In the genomic region with DNA sequence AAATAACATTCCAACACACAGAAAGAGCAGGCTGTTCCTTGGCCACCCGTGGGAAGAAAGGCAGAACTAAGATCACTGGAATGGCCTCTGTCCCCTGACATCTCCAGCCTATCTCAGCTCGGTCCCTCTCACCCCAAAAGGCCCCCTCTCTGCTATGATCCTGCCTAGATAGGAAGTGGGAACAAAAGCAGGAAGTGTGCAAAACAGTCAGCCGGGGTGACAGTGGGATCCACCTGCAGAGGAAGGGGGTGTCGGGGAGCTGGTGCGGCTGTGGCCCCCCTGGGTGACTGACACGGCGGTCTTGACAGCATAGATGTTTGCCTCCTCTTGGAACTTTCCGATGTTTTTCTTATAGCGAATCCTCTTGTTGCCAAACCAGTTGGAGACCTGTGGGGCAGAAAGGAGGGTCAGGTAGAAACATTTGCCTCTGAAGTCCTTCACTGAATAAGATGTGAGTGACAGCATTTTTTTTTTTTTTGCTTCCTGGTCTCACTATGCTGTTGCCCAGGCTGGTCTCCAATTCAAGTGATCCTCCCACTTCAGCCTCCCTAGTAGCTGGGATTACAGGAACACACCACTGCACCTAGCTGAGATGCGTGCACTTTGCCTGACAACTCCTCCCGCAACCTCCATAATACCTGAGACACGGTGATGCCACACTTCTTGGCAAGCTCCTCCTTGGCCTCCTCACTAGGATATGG, we compare ENCODE assay signal across 7 cellular contexts. TPM values are rescaled to one million over a fixed set of nuclear protein-coding genes. Genes with fewer than 3 reads are reported as not detected.
DNase-seq lines count a peak whose midpoint lies in the region; ATAC-seq and TF ChIP-seq lines count a peak whose summit lies in the region.
"Had no signal": no experiment of that assay in that cellular context is flagged by ENCODE, and none has a peak within 500 bp of the region (broad histone marks: within the 10 kb centered on the region; RNA-seq: fewer than 3 reads in every experiment).

No MANE protein-coding gene starts in this region.

- TF ChIP-seq CTCF in MCF 10A (IDR thresholded peaks at IDR 0.05; ENCODE audit: unreplicated experiment) (no peak), mammary epithelial cell (conservative IDR thresholded peaks at IDR 0.05 in 1 of 2, IDR thresholded peaks at IDR 0.05 in 1 of 2; ENCODE audit: extremely low read depth in 1 of 2, insufficient read depth in 1 of 2, low read depth in 1 of 2, low read length in 2 of 2) (no peak), glutamatergic neuron (IDR thresholded peaks at IDR 0.05; ENCODE audit: partially characterized antibody, unreplicated experiment) (no peak), tibial nerve (IDR thresholded peaks at IDR 0.05) (no peak)

- H3K27ac Mint-ChIP-seq in MCF 10A (ENCODE audit: low read depth, unreplicated experiment) (peak overlapping the region; percentile 7), glutamatergic neuron (ENCODE audit: unreplicated experiment) (peak overlapping the region; percentile 17)

- H3K27me3 Mint-ChIP-seq in MCF 10A (ENCODE audit: insufficient read depth, unreplicated experiment) (no peaks in the 10 kb centered on the region), glutamatergic neuron (ENCODE audit: unreplicated experiment) (peaks cover 9% of the 10 kb centered on the region)

- H3K36me3 ChIP-seq in mammary epithelial cell (ENCODE audit: insufficient read depth, low read length) = no peaks in the 10 kb centered on the region
- peaks cover 0 to 42% (median 18%) of the 10 kb centered on the region in 3 donors for H3K36me3 ChIP-seq in tibial nerve

- no peak overlapping the region for H3K9ac ChIP-seq in mammary epithelial cell (ENCODE audit: insufficient read depth, low read length)

- no peaks in the 10 kb centered on the region for H3K27me3 ChIP-seq in mammary epithelial cell (ENCODE audit: insufficient read depth, low read length)
- H3K27me3 ChIP-seq in tibial nerve = no peaks in the 10 kb centered on the region

- H4K20me1 ChIP-seq in mammary epithelial cell (ENCODE audit: insufficient read depth, low read length) = no peaks in the 10 kb centered on the region

- H3K9me3 Mint-ChIP-seq in MCF 10A (ENCODE audit: unreplicated experiment) = no peaks in the 10 kb centered on the region
- peaks cover 12% of the 10 kb centered on the region for H3K9me3 Mint-ChIP-seq in glutamatergic neuron (ENCODE audit: unreplicated experiment)

- no peak overlapping the region for H3K4me3 Mint-ChIP-seq in MCF 10A (ENCODE audit: unreplicated experiment)
- peak overlapping the region; percentile 38 for H3K4me3 Mint-ChIP-seq in glutamatergic neuron (ENCODE audit: unreplicated experiment)

- peaks cover 4% of the 10 kb centered on the region for H3K4me1 ChIP-seq in mammary epithelial cell (ENCODE audit: insufficient read depth, low read length)
- H3K4me1 ChIP-seq in tibial nerve = peaks cover 0 to 78% (median 39%) of the 10 kb centered on the region in 4 donors

- H3K36me3 Mint-ChIP-seq in MCF 10A (ENCODE audit: insufficient read depth, unreplicated experiment) (peaks cover 45% of the 10 kb centered on the region), glutamatergic neuron (ENCODE audit: unreplicated experiment) (no peaks in the 10 kb centered on the region)

- BruUV-seq in MCF 10A (replicated peaks; lab: Mats Ljungman, UMichigan) (no TSS peak), mammary epithelial cell (replicated peaks; lab: Mats Ljungman, UMichigan) (no TSS peak)

- 83% methylated on average over 10 of the region's 12 CpGs for WGBS in mammary epithelial cell (ENCODE audit: low coverage, missing lambda C conversion rate)
- 59 to 72% methylated on average over 12 of the region's 12 CpGs for WGBS in tibial nerve, 2 donors

- dilution Hi-C loops in mammary epithelial cell (cut with HindIII; ENCODE audit: low sequenced_read_pairs) = no loop called here

- TF ChIP-seq EP300 in tibial nerve (IDR thresholded peaks at IDR 0.05) = no peak

- no peak overlapping the region for H2AFZ ChIP-seq in mammary epithelial cell (ENCODE audit: low read depth, low read length)

- H3K79me2 ChIP-seq in mammary epithelial cell (ENCODE audit: insufficient read depth, low read length) = peaks cover 28% of the 10 kb centered on the region

- DNase-seq in MCF 10A (ENCODE audit: unreplicated experiment) (no peak), mammary epithelial cell (no peak), glutamatergic neuron (no peak), tibial nerve (ENCODE audit: low spot score in 2 of 2) (no peak), NCI-H2029 (lab: John Stamatoyannopoulos, UW) (no peak)

- CTCF ChIA-PET in MCF 10A (lab: Yijun Ruan, JAX) = no interaction called here
- CTCF ChIA-PET in mammary epithelial cell (lab: Charles Lee; ENCODE audit: low non-redundant PET) = no interaction called here

- intact Hi-C loops in MCF 10A (cut with micrococcal nuclease) = no loop called here
- intact Hi-C loops in mammary epithelial cell (cut with micrococcal nuclease) = no loop called here

- TF ChIP-seq POLR2A in tibial nerve (IDR thresholded peaks at IDR 0.05) = no peak

- POLR2A ChIA-PET in MCF 10A (lab: Yijun Ruan, JAX) = interaction anchor here (1.2 to 2.9 kb wide), 4 partner anchors 9 to 784 kb away, joined by 3 to 19 read pairs (median 8); a partner anchor contains a TSS

- in situ Hi-C loops in mammary epithelial cell (cut with MboI; ENCODE audit: low sequenced_read_pairs in 2 of 2) = no loop called here

- H3K9me3 ChIP-seq in mammary epithelial cell (replicated peaks; ENCODE audit: insufficient read depth, low read length) (no peaks in the 10 kb centered on the region), tibial nerve (no peaks in the 10 kb centered on the region)

- H3K27ac ChIP-seq in mammary epithelial cell (ENCODE audit: insufficient read depth, low read depth, low read length) = no peak overlapping the region
- peak overlapping the region; percentile 62 to 100 (median 83) for H3K27ac ChIP-seq in tibial nerve
- H3K27ac ChIP-seq: C4-2B had no signal

- H3K4me3 ChIP-seq in mammary epithelial cell (replicated peaks in 1 of 3; ENCODE audit: insufficient read depth in 1 of 3, low read depth in 2 of 3, low read length in 3 of 3) = no peak overlapping the region
- H3K4me3 ChIP-seq in tibial nerve = no peak overlapping the region

- H3K4me1 Mint-ChIP-seq in MCF 10A (ENCODE audit: insufficient read depth, unreplicated experiment) (peaks cover 21% of the 10 kb centered on the region), glutamatergic neuron (ENCODE audit: low read depth, unreplicated experiment) (peaks cover 14% of the 10 kb centered on the region)

- ATAC-seq in GM19328 (IDR thresholded peaks at IDR 0.05; ENCODE audit: unreplicated experiment) = no peak

- H3K4me2 ChIP-seq in mammary epithelial cell (ENCODE audit: insufficient read depth, low read depth, low read length) = no peak overlapping the region

RNA-seq across cellular contexts. Expression of a gene that starts 2.8 kb away (rescaled TPM):
- total RNA-seq in MCF 10A (2022) (48.1 and 49.2 TPM in 2 replicates), mammary epithelial cell (10 to 100 TPM; 28.5 to 59.1 TPM), glutamatergic neuron (ENCODE audit: unreplicated experiment) (105 TPM), tibial nerve (10 to 100 TPM; 55.0 to 75.0 (median 61.9) TPM)
- 39.1 TPM for polyA plus RNA-seq in mammary epithelial cell
- polyA minus RNA-seq in mammary epithelial cell = 30.7 TPM

RNA-seq across cellular contexts. Expression of a gene that starts 3.1 kb away (rescaled TPM):
- total RNA-seq in MCF 10A (2022) (8.0 and 8.4 TPM in 2 replicates), mammary epithelial cell (1 to 10 TPM in 1 of 2 donors, under 1 TPM in 1; 0.33 to 6.1 TPM), glutamatergic neuron (ENCODE audit: unreplicated experiment) (13.2 TPM), tibial nerve (10 to 100 TPM in 1 of 4 donors, 1 to 10 TPM in 3; 4.0 to 12.7 (median 5.8) TPM)
- polyA plus RNA-seq in mammary epithelial cell = 1.8 TPM
- polyA minus RNA-seq in mammary epithelial cell = not detected

RNA-seq across cellular contexts. Expression of a gene that starts 5.3 kb away (rescaled TPM):
- 0.71 and 0.84 TPM in 2 replicates for total RNA-seq in MCF 10A (2022)
- 1 to 10 TPM; 1.7 to 3.1 TPM for total RNA-seq in mammary epithelial cell
- polyA plus RNA-seq in mammary epithelial cell = 3.9 TPM
- polyA minus RNA-seq in mammary epithelial cell = 1.3 TPM
- 3.2 TPM for total RNA-seq in glutamatergic neuron (ENCODE audit: unreplicated experiment)
- total RNA-seq in tibial nerve = 10 to 100 TPM in 2 of 4 donors, 1 to 10 TPM in 2; 5.9 to 17.7 (median 8.8) TPM

RNA-seq across cellular contexts. Expression of a gene that starts 9.0 kb away (rescaled TPM):
- 28.1 and 29.6 TPM in 2 replicates for total RNA-seq in MCF 10A (2022)
- total RNA-seq in mammary epithelial cell = 10 to 100 TPM; 28.4 to 28.7 TPM
- 65.3 TPM for polyA plus RNA-seq in mammary epithelial cell
- polyA minus RNA-seq in mammary epithelial cell = 47.0 TPM
- total RNA-seq in glutamatergic neuron (ENCODE audit: unreplicated experiment) = 103 TPM
- 100 to 1,000 TPM in 2 of 4 donors, 10 to 100 TPM in 2; 74.5 to 117 (median 107) TPM for total RNA-seq in tibial nerve

RNA-seq across cellular contexts. Expression of a gene that starts 11.3 kb away (rescaled TPM):
- total RNA-seq in MCF 10A (2022) (37.8 and 43.4 TPM in 2 replicates), mammary epithelial cell (10 to 100 TPM; 32.5 to 56.5 TPM), glutamatergic neuron (ENCODE audit: unreplicated experiment) (136 TPM), tibial nerve (10 to 100 TPM; 45.3 to 52.2 (median 48.1) TPM)
- 97.8 TPM for polyA plus RNA-seq in mammary epithelial cell
- polyA minus RNA-seq in mammary epithelial cell = 143 TPM
